Comparison of ENCODE assay signal across 14 cellular contexts in genomic region chrX:82676386-82676785, GRCh38.
DNase-seq lines count a peak whose midpoint lies in the region; ATAC-seq, FAIRE-seq and TF ChIP-seq lines count a peak whose summit lies in the region.
"Had no signal": no experiment of that assay in that cellular context is flagged by ENCODE, and none has a peak within 500 bp of the region (broad histone marks: within the 10 kb centered on the region; RNA-seq: fewer than 3 reads in every experiment).

No MANE protein-coding gene starts in this region.

- DNase-seq in GM13977 (ENCODE audit: low spot score) (no peak), MM.1S (no peak), neural progenitor cell (ENCODE audit: low spot score) (no peak), D721Med (ENCODE audit: insufficient read length, low spot score) (no peak)
- DNase-seq: activated CD4-positive, CD25-positive, alpha-beta regulatory T cell treated with anti-CD3 and anti-CD28 coated beads, Interleukin-2, amount 50 U/mL, for 72 hours; activated CD8-positive, alpha-beta memory T cell treated with anti-CD3 and anti-CD28 coated beads, Interleukin-2, amount 50 U/mL, for 48 hours; activated naive CD8-positive, alpha-beta T cell treated with anti-CD3 and anti-CD28 coated beads for 36 hours; NCI-H187 treated with DMSO at 0.1 percent for 48 hours; NCI-H82 had no signal

- no peak overlapping the region for H3K27ac ChIP-seq in MM.1S (ENCODE audit: low read length)
- H3K27ac ChIP-seq in neural progenitor cell, result no peak overlapping the region

- H3K4me1 ChIP-seq in MM.1S (ENCODE audit: low read length) (no peaks in the 10 kb centered on the region), neural progenitor cell (no peaks in the 10 kb centered on the region)

- H3K9ac ChIP-seq in MM.1S (ENCODE audit: low read length), result no peak overlapping the region
- H3K9ac ChIP-seq in neural progenitor cell, result no peak overlapping the region

- H3K9me2 ChIP-seq in MM.1S (replicated peaks; ENCODE audit: insufficient read depth, low read length), result no peaks in the 10 kb centered on the region

- H3K9me3 Mint-ChIP-seq in brain, result peaks cover 0 to 4% (median 0%) of the 10 kb centered on the region in 5 experiments
- peaks cover 3% of the 10 kb centered on the region for H3K9me3 Mint-ChIP-seq in neural progenitor cell
- H3K9me3 Mint-ChIP-seq: activated naive CD8-positive, alpha-beta T cell treated with anti-CD3 and anti-CD28 coated beads for 36 hours; IgD-negative memory B cell had no signal

- H3K9me3 ChIP-seq in MM.1S (replicated peaks; ENCODE audit: insufficient read depth, low read length) (no peaks in the 10 kb centered on the region), neural progenitor cell (ENCODE audit: low read depth) (peaks cover 10% of the 10 kb centered on the region)

- no peaks in the 10 kb centered on the region for H4K20me1 ChIP-seq in MM.1S (ENCODE audit: insufficient read depth, low read length)
- no peaks in the 10 kb centered on the region for H4K20me1 ChIP-seq in neural progenitor cell (ENCODE audit: low read depth)

- H3K27ac Mint-ChIP-seq in brain, result no peak overlapping the region
- H3K27ac Mint-ChIP-seq in neural progenitor cell, result no peak overlapping the region
- H3K27ac Mint-ChIP-seq: activated naive CD8-positive, alpha-beta T cell treated with anti-CD3 and anti-CD28 coated beads for 36 hours; IgD-negative memory B cell had no signal

- H3K4me1 Mint-ChIP-seq in brain (no peaks in the 10 kb centered on the region), neural progenitor cell (no peaks in the 10 kb centered on the region)
- H3K4me1 Mint-ChIP-seq: activated naive CD8-positive, alpha-beta T cell treated with anti-CD3 and anti-CD28 coated beads for 36 hours had no signal

- H3K79me2 ChIP-seq in MM.1S (ENCODE audit: low read length) (no peaks in the 10 kb centered on the region), neural progenitor cell (ENCODE audit: low read depth) (no peaks in the 10 kb centered on the region)

- no peaks in the 10 kb centered on the region for H3F3A ChIP-seq in MM.1S (ENCODE audit: insufficient read depth, low read length)
- no peaks in the 10 kb centered on the region for H3F3A ChIP-seq in neural progenitor cell (ENCODE audit: low read depth)

- in situ Hi-C loops in GM13977 (cut with MboI; ENCODE audit: low pct_unique_long_range_greater_than_20kb, low sequenced_read_pairs, unreplicated experiment), result no loop called here

- H3K36me3 ChIP-seq in MM.1S (replicated peaks; ENCODE audit: insufficient read depth, low read length) (no peaks in the 10 kb centered on the region), neural progenitor cell (no peaks in the 10 kb centered on the region)

- H3K4me2 ChIP-seq in MM.1S (ENCODE audit: low read depth, low read length) (no peak overlapping the region), neural progenitor cell (no peak overlapping the region)

- H3K27me3 Mint-ChIP-seq in brain (peaks cover 4% of the 10 kb centered on the region), neural progenitor cell (ENCODE audit: insufficient read depth, low read depth) (no peaks in the 10 kb centered on the region)
- H3K27me3 Mint-ChIP-seq: activated naive CD8-positive, alpha-beta T cell treated with anti-CD3 and anti-CD28 coated beads for 36 hours; IgD-negative memory B cell had no signal

- H3K4me3 ChIP-seq in MM.1S (ENCODE audit: low read length) (no peak overlapping the region), neural progenitor cell (no peak overlapping the region)

- peak; percentile 26 for TF ChIP-seq CTCF in GM13977 (IDR thresholded peaks at IDR 0.05; ENCODE audit: extremely low read depth, insufficient read depth, missing control alignments)
- peak; percentile 43 for TF ChIP-seq CTCF in MM.1S (IDR thresholded peaks at IDR 0.05; ENCODE audit: low read length)
- peak; percentile 24 to 27 for TF ChIP-seq CTCF in brain (conservative IDR thresholded peaks at IDR 0.05)
- TF ChIP-seq CTCF in neural progenitor cell (IDR thresholded peaks at IDR 0.05), result peak; percentile 23
- no peak for TF ChIP-seq CTCF in D721Med (IDR thresholded peaks at IDR 0.05; ENCODE audit: insufficient read depth, missing control alignments)

- no peak overlapping the region for H3K4me3 Mint-ChIP-seq in brain
- no peak overlapping the region for H3K4me3 Mint-ChIP-seq in neural progenitor cell
- H3K4me3 Mint-ChIP-seq: activated naive CD8-positive, alpha-beta T cell treated with anti-CD3 and anti-CD28 coated beads for 36 hours; IgD-negative memory B cell had no signal

- ATAC-seq in HG02642 (IDR thresholded peaks at IDR 0.05; ENCODE audit: poor library complexity, unreplicated experiment) (no peak), GM19035 (IDR thresholded peaks at IDR 0.05; ENCODE audit: unreplicated experiment) (no peak)

- no peaks in the 10 kb centered on the region for H3K27me3 ChIP-seq in MM.1S (replicated peaks; ENCODE audit: insufficient read depth, low read length)
- H3K27me3 ChIP-seq in neural progenitor cell, result no peaks in the 10 kb centered on the region

- no peak overlapping the region for H2AFZ ChIP-seq in MM.1S (ENCODE audit: low read length)
- H2AFZ ChIP-seq in neural progenitor cell (replicated peaks), result no peak overlapping the region

- H3K36me3 Mint-ChIP-seq in brain (no peaks in the 10 kb centered on the region), neural progenitor cell (no peaks in the 10 kb centered on the region)
- H3K36me3 Mint-ChIP-seq: activated naive CD8-positive, alpha-beta T cell treated with anti-CD3 and anti-CD28 coated beads for 36 hours had no signal

- FAIRE-seq in D721Med (lab: Jason Lieb, UNC), result no peak
- FAIRE-seq: colon had no signal
